11 cellular contexts compared by ENCODE assay signal in genomic region chr17:21029515-21029914, GRCh38. TPM values are rescaled to one million over a fixed set of nuclear protein-coding genes. Genes with fewer than 3 reads are reported as not detected.
DNase-seq lines count a peak whose midpoint lies in the region; ATAC-seq and TF ChIP-seq lines count a peak whose summit lies in the region.
"Had no signal": no experiment of that assay in that cellular context is flagged by ENCODE, and none has a peak within 500 bp of the region (broad histone marks: within the 10 kb centered on the region; RNA-seq: fewer than 3 reads in every experiment).

No MANE protein-coding gene starts in this region.

- DNase-seq in activated T-cell treated with anti-CD3 and anti-CD28 coated beads, Interleukin-2, amount 50 U/mL, for 72 hours: no peak
- DNase-seq in activated T-cell treated with anti-CD3 and anti-CD28 coated beads for 4 hours (no peak), hepatocyte (ENCODE audit: low spot score) (no peak), hypothalamus (lab: John Stamatoyannopoulos, UW) (no peak)
- DNase-seq in stimulated activated naive CD8-positive, alpha-beta T cell treated with anti-CD3 and anti-CD28 coated beads, Interleukin-15, amount 100 ng/mL, for 72 hours: no peak
- DNase-seq in CD8-positive, alpha-beta memory T cell: no peak
- DNase-seq: activated gamma-delta T cell, Karpas-422 had no signal

- H3K4me3 Mint-ChIP-seq in activated T-cell treated with anti-CD3 and anti-CD28 coated beads, Interleukin-2, amount 50 U/mL, for 72 hours: peak overlapping the region in 1 of 2 donors; percentile 84
- no peak overlapping the region for H3K4me3 Mint-ChIP-seq in activated naive CD8-positive, alpha-beta T cell
- H3K4me3 Mint-ChIP-seq in stimulated activated naive CD8-positive, alpha-beta T cell treated with anti-CD3 and anti-CD28 coated beads, Interleukin-15, amount 100 ng/mL, for 72 hours: peak overlapping the region in 1 of 2 donors; percentile 60
- H3K4me3 Mint-ChIP-seq in CD8-positive, alpha-beta memory T cell: no peak overlapping the region

- no peaks in the 10 kb centered on the region for H3K27me3 Mint-ChIP-seq in activated T-cell treated with anti-CD3 and anti-CD28 coated beads, Interleukin-2, amount 50 U/mL, for 72 hours (ENCODE audit: low read depth)
- no peaks in the 10 kb centered on the region for H3K27me3 Mint-ChIP-seq in activated naive CD8-positive, alpha-beta T cell
- no peaks in the 10 kb centered on the region for H3K27me3 Mint-ChIP-seq in stimulated activated naive CD8-positive, alpha-beta T cell treated with anti-CD3 and anti-CD28 coated beads, Interleukin-15, amount 100 ng/mL, for 72 hours
- no peaks in the 10 kb centered on the region for H3K27me3 Mint-ChIP-seq in CD8-positive, alpha-beta memory T cell

- peaks cover 100% of the 10 kb centered on the region for H3K79me2 ChIP-seq in hepatocyte

- peaks cover 100% of the 10 kb centered on the region for H4K20me1 ChIP-seq in hepatocyte (ENCODE audit: insufficient read depth, poor library complexity, severe bottlenecking)

- H3K4me1 ChIP-seq in hepatocyte (ENCODE audit: insufficient read depth): peaks cover 47% of the 10 kb centered on the region
- H3K4me1 ChIP-seq in CD8-positive, alpha-beta memory T cell (ENCODE audit: insufficient read depth, low read length): peaks cover 60% of the 10 kb centered on the region

- no peaks in the 10 kb centered on the region for H3K36me3 ChIP-seq in hepatocyte (replicated peaks; ENCODE audit: insufficient read depth, low read depth)
- peaks cover 12% of the 10 kb centered on the region for H3K36me3 ChIP-seq in CD8-positive, alpha-beta memory T cell (ENCODE audit: insufficient read depth, low read length)

- peak; percentile 21 to 48 for ATAC-seq in activated T-cell treated with anti-CD3 and anti-CD28 coated beads, Interleukin-2, amount 50 U/mL, for 72 hours (replicated peaks in 1 of 2)
- ATAC-seq in stimulated activated naive CD8-positive, alpha-beta T cell treated with anti-CD3 and anti-CD28 coated beads, Interleukin-15, amount 100 ng/mL, for 72 hours: peak; percentile 47
- no peak for ATAC-seq in HG02840 (IDR thresholded peaks at IDR 0.05; ENCODE audit: low FRiP score, unreplicated experiment)

- CTCF ChIA-PET in CD8-positive, alpha-beta memory T cell (lab: Charles Lee): no interaction called here

- H3K36me3 Mint-ChIP-seq in activated T-cell treated with anti-CD3 and anti-CD28 coated beads, Interleukin-2, amount 50 U/mL, for 72 hours (ENCODE audit: insufficient read depth in 2 of 2): peaks cover 13 to 34% of the 10 kb centered on the region in 2 donors
- H3K36me3 Mint-ChIP-seq in activated naive CD8-positive, alpha-beta T cell: peaks cover 9% of the 10 kb centered on the region
- H3K36me3 Mint-ChIP-seq in CD8-positive, alpha-beta memory T cell: peaks cover 0 to 50% (median 7%) of the 10 kb centered on the region in 3 donors

- peak overlapping the region; percentile 97 for H3K27ac Mint-ChIP-seq in activated T-cell treated with anti-CD3 and anti-CD28 coated beads, Interleukin-2, amount 50 U/mL, for 72 hours
- H3K27ac Mint-ChIP-seq in activated naive CD8-positive, alpha-beta T cell: peak overlapping the region; percentile 82
- H3K27ac Mint-ChIP-seq in stimulated activated naive CD8-positive, alpha-beta T cell treated with anti-CD3 and anti-CD28 coated beads, Interleukin-15, amount 100 ng/mL, for 72 hours: peak overlapping the region; percentile 82 to 93
- peak overlapping the region in 3 of 8 donors; percentile 8 to 61 (median 54) for H3K27ac Mint-ChIP-seq in CD8-positive, alpha-beta memory T cell

- H3K9me3 Mint-ChIP-seq in activated T-cell treated with anti-CD3 and anti-CD28 coated beads, Interleukin-2, amount 50 U/mL, for 72 hours: no peaks in the 10 kb centered on the region
- no peaks in the 10 kb centered on the region for H3K9me3 Mint-ChIP-seq in activated naive CD8-positive, alpha-beta T cell (ENCODE audit: low read depth)
- no peaks in the 10 kb centered on the region for H3K9me3 Mint-ChIP-seq in stimulated activated naive CD8-positive, alpha-beta T cell treated with anti-CD3 and anti-CD28 coated beads, Interleukin-15, amount 100 ng/mL, for 72 hours
- H3K9me3 Mint-ChIP-seq in CD8-positive, alpha-beta memory T cell: no peaks in the 10 kb centered on the region

- no peaks in the 10 kb centered on the region for H3K9me3 ChIP-seq in hepatocyte (ENCODE audit: low read depth)
- H3K9me3 ChIP-seq in CD8-positive, alpha-beta memory T cell (ENCODE audit: low read length): no peaks in the 10 kb centered on the region
- H3K9me3 ChIP-seq: vagina had no signal

- H2AFZ ChIP-seq in hepatocyte: no peak overlapping the region

- H3K4me1 Mint-ChIP-seq in activated T-cell treated with anti-CD3 and anti-CD28 coated beads, Interleukin-2, amount 50 U/mL, for 72 hours (ENCODE audit: low read depth): peaks cover 81% of the 10 kb centered on the region
- H3K4me1 Mint-ChIP-seq in activated naive CD8-positive, alpha-beta T cell (ENCODE audit: low read depth): peaks cover 78% of the 10 kb centered on the region
- peaks cover 83% of the 10 kb centered on the region for H3K4me1 Mint-ChIP-seq in stimulated activated naive CD8-positive, alpha-beta T cell treated with anti-CD3 and anti-CD28 coated beads, Interleukin-15, amount 100 ng/mL, for 72 hours
- H3K4me1 Mint-ChIP-seq in CD8-positive, alpha-beta memory T cell: peaks cover 65 to 84% (median 71%) of the 10 kb centered on the region in 3 donors

- peak overlapping the region; percentile 37 for H3K4me2 ChIP-seq in hepatocyte

- no peaks in the 10 kb centered on the region for H3K9me2 ChIP-seq in hepatocyte (replicated peaks; ENCODE audit: insufficient read depth)

- H3K27ac ChIP-seq in hepatocyte: peak overlapping the region; percentile 45
- no peak overlapping the region for H3K27ac ChIP-seq in CD8-positive, alpha-beta memory T cell (ENCODE audit: low read depth, low read length)
- H3K27ac ChIP-seq: vagina had no signal

- TF ChIP-seq CTCF in hepatocyte (IDR thresholded peaks at IDR 0.05; ENCODE audit: poor library complexity): no peak

- 52% methylated on average over 2 of the region's 2 CpGs for WGBS in hepatocyte (ENCODE audit: low lambda C conversion rate, missing lambda C conversion rate)

- no peak overlapping the region for H3K4me3 ChIP-seq in hepatocyte
- H3K4me3 ChIP-seq in CD8-positive, alpha-beta memory T cell (ENCODE audit: low read length): no peak overlapping the region
- H3K4me3 ChIP-seq: vagina had no signal

- H3K27me3 ChIP-seq in hepatocyte: no peaks in the 10 kb centered on the region
- H3K27me3 ChIP-seq in CD8-positive, alpha-beta memory T cell (ENCODE audit: insufficient read depth, low read length, poor library complexity, severe bottlenecking): no peaks in the 10 kb centered on the region
- H3K27me3 ChIP-seq: vagina had no signal

- POLR2A ChIA-PET in CD8-positive, alpha-beta memory T cell (lab: Charles Lee): no interaction called here

RNA-seq across cellular contexts. Expression of gene USP22, which starts 13.3 kb away (rescaled TPM):
- 100 to 1,000 TPM; 175 to 195 TPM for total RNA-seq in activated T-cell treated with anti-CD3 and anti-CD28 coated beads, Interleukin-2, amount 50 U/mL, for 72 hours
- total RNA-seq in hepatocyte: 142 and 157 TPM in 2 replicates
- polyA plus RNA-seq in hepatocyte: 84.0 and 84.9 TPM in 2 replicates
- 100 to 1,000 TPM; 146 to 154 TPM for total RNA-seq in CD8-positive, alpha-beta memory T cell
- 34.5 TPM for polyA plus RNA-seq in CD8-positive, alpha-beta memory T cell
